1 cellular context compared by ENCODE assay signal in the genomic region with DNA sequence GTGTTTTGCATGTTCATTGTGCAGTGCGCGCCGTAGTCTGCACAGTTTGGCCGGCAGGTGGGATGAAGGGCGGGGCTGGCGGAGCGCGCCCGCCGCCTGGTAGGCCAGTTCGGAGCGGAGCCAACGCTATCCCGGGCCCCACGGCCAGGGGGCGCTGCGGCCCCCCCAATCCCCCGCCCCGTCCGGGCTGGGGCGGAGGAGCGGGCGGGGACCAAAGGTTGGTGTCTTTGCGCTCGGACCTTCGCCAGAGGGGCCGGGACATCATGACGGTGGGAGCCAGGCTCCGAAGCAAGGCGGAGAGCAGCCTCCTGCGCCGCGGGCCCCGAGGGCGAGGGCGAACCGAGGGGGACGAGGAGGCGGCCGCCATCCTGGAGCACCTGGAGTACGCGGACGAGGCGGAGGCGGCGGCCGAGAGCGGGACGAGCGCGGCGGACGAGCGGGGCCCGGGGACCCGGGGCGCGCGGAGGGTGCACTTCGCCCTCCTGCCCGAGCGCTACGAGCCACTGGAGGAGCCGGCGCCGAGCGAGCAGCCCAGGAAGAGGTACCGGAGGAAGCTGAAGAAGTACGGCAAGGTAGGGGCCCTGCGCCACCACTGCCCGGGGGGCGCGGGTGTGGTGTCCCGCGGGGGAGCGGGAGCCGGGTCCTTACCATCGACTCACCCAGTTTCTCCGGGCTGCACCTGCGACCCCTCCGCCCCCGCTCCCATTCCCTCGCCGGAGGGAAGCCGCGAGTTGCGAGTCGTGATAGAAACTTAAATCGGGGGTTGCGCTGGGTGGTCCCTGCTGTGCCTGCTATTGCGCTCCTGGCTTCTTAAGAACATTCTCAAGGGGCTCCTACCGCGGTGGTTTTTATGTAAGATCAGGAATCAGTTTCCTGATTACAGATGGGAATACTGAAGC.
A peak's percentile ranks its signal among the peaks of the same experiment; 100 is the strongest.
TF ChIP-seq lines count a peak whose summit lies in the region.

A gene with protein sequence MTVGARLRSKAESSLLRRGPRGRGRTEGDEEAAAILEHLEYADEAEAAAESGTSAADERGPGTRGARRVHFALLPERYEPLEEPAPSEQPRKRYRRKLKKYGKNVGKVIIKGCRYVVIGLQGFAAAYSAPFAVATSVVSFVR (plus strand): TSS at position 224 of the 899 bp plus-strand sequence. CDS start 40 bp downstream, at position 264.

TF ChIP-seq in H1, 55 proteins besides CTCF, POLR2A, EP300 and RAD21 (continued from another document):
- TF ChIP-seq CREB1 (IDR thresholded peaks at IDR 0.05) (0 out of 2 replicates have a peak, but pooled peaks have one; percentile 12), RBBP5 (IDR thresholded peaks at IDR 0.05; ENCODE audit: borderline replicate concordance, low read depth, low read length) (peak; percentile 32; the same call in 1 of the 2 replicates), PHF8 (conservative IDR thresholded peaks at IDR 0.05; ENCODE audit: low read depth, low read length) (peak; percentile 68; the same call in 1 of the 2 replicates), POLR2AphosphoS5 (IDR thresholded peaks at IDR 0.05; ENCODE audit: low read depth, low read length) (peak; percentile 47; the same call in 1 of the 2 replicates), SIN3A (conservative IDR thresholded peaks at IDR 0.05 in 1 of 2, IDR thresholded peaks at IDR 0.05 in 1 of 2; ENCODE audit: low read depth in 1 of 2, low read length in 2 of 2) (peak in 1 of 2 experiments; percentile 54; a peak in 1 of 4 replicates), CEBPB (IDR thresholded peaks at IDR 0.05; ENCODE audit: low read depth, low read length) (0 out of 2 replicates have a peak, but pooled peaks have one; percentile 2), CTBP2 (IDR thresholded peaks at IDR 0.05; ENCODE audit: borderline replicate concordance, insufficient read depth, insufficient read length, low read length) (peak; percentile 44), JUND (IDR thresholded peaks at IDR 0.05; ENCODE audit: low read length) (peak; percentile 53; the same call in 1 of the 2 replicates), EGR1 (IDR thresholded peaks at IDR 0.05; ENCODE audit: borderline replicate concordance, low read depth, low read length) (peak; percentile 56; the same call in 1 of the 2 replicates), ZNF274 (IDR thresholded peaks at IDR 0.05; ENCODE audit: borderline replicate concordance, extremely low read depth, low read length) (no peak), NRF1 (IDR thresholded peaks at IDR 0.05; ENCODE audit: low read depth, low read length) (no peak)
- TF ChIP-seq, protein P1, sequence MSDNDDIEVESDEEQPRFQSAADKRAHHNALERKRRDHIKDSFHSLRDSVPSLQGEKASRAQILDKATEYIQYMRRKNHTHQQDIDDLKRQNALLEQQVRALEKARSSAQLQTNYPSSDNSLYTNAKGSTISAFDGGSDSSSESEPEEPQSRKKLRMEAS (IDR thresholded peaks at IDR 0.05): 0 out of 2 replicates have a peak, but pooled peaks have one; percentile 15
